1 cellular context compared by ENCODE assay signal in the genomic region with DNA sequence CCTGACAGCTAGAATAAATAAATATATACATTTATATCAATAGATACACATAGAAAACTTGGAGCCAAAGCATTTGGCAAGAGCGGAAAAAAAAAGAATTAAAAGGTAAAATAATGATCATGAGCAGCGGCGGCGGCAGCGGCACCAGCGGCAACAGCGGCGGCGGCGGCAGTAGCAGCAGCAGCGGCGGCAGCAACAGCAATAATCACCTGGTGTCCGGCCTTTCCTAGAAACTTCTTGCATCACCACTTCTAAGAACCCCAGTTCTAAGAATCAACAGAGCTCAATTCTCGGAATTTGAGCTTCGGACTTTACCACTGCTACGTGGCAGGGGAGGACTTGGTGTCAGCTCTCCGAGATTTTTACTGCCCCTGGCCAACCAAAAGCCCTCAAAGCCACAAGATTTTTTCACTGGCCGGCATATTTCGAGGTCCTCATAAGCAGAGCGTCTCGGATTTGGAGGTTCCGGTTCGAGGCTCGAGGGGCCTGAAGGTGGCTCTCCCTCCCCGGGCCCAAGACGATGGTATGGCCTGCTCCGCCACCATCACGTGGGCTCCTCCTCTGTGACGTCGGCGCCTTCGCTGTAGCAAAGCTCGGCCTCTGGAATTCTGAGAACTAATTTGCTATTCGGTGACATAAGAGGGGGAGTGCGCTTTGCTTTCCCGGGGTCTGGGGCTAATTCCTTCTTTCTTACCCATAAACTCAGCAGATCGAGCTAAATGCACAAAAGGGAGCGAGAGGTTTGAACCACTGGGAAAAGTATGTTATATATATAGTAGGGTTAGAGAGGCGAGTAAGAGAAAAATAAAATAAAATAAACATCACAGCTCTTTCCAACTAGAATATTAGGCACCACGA.
TF ChIP-seq lines count a peak whose summit lies in the region.

A gene (minus strand): TSS at position 268 of the 858 bp plus-strand sequence. CDS start 11,775 bp downstream, outside the sequence.

TF ChIP-seq in HEK293, 187 proteins besides CTCF, POLR2A, EP300 and RAD21 (continued from another document):
- TF ChIP-seq, protein P1, sequence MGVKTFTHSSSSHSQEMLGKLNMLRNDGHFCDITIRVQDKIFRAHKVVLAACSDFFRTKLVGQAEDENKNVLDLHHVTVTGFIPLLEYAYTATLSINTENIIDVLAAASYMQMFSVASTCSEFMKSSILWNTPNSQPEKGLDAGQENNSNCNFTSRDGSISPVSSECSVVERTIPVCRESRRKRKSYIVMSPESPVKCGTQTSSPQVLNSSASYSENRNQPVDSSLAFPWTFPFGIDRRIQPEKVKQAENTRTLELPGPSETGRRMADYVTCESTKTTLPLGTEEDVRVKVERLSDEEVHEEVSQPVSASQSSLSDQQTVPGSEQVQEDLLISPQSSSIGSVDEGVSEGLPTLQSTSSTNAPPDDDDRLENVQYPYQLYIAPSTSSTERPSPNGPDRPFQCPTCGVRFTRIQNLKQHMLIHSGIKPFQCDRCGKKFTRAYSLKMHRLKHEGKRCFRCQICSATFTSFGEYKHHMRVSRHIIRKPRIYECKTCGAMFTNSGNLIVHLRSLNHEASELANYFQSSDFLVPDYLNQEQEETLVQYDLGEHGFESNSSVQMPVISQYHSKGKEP (tag by site-specific recombination; IDR thresholded peaks at IDR 0.05): peak; percentile 95
- TF ChIP-seq ZSCAN16 (tag by site-specific recombination; IDR thresholded peaks at IDR 0.05) (no peak), SP3 (tag by site-specific recombination; IDR thresholded peaks at IDR 0.05) (no peak), ZNF629 (tag by site-specific recombination; IDR thresholded peaks at IDR 0.05) (peak; percentile 97), SP7 (tag by site-specific recombination; IDR thresholded peaks at IDR 0.05) (peak; percentile 67), KLF10 (tag by site-specific recombination; IDR thresholded peaks at IDR 0.05) (peak; percentile 76; the same call in 1 of the 2 replicates), ZSCAN30 (tag by site-specific recombination; IDR thresholded peaks at IDR 0.05) (peak; percentile 67; the same call in 1 of the 2 replicates), ZNF600 (tag by site-specific recombination; IDR thresholded peaks at IDR 0.05) (no peak), ZNF211 (tag by site-specific recombination; IDR thresholded peaks at IDR 0.05; ENCODE audit: low read depth) (no peak), ZBTB21 (tag by site-specific recombination; IDR thresholded peaks at IDR 0.05) (peak; percentile 89), ZNF146 (tag by site-specific recombination; IDR thresholded peaks at IDR 0.05) (no peak; the same call in 1 of the 2 replicates), MZF1 (tag by site-specific recombination; IDR thresholded peaks at IDR 0.05; ENCODE audit: borderline replicate concordance) (no peak), ZNF433 (tag by site-specific recombination; IDR thresholded peaks at IDR 0.05; ENCODE audit: low read depth) (no peak), ZNF777 (tag by site-specific recombination; IDR thresholded peaks at IDR 0.05; ENCODE audit: borderline replicate concordance) (no peak), MEIS1 (CRISPR knock-in tag; IDR thresholded peaks at IDR 0.05; ENCODE audit: borderline replicate concordance) (no peak), IKZF3 (tag by site-specific recombination; IDR thresholded peaks at IDR 0.05) (peak; percentile 87), ZNF366 (tag by site-specific recombination; conservative IDR thresholded peaks at IDR 0.05) (peak; percentile 61), TCF7L2 (IDR thresholded peaks at IDR 0.05; ENCODE audit: borderline replicate concordance, low read depth, low read length) (peak; percentile 58; the same call in 1 of the 2 replicates), ZNF350 (tag by site-specific recombination; IDR thresholded peaks at IDR 0.05) (no peak), ZNF394 (tag by site-specific recombination; IDR thresholded peaks at IDR 0.05; ENCODE audit: borderline replicate concordance) (0 out of 2 replicates have a peak, but pooled peaks have one; percentile 39), ZNF473 (tag by site-specific recombination; IDR thresholded peaks at IDR 0.05) (no peak), ZBTB7A (tag by site-specific recombination; IDR thresholded peaks at IDR 0.05; ENCODE audit: low read depth) (no peak), ZNF530 (tag by site-specific recombination; IDR thresholded peaks at IDR 0.05; ENCODE audit: low read depth) (no peak), ZNF843 (tag by site-specific recombination; IDR thresholded peaks at IDR 0.05) (0 out of 2 replicates have a peak, but pooled peaks have one; percentile 23), GLIS1 (tag by site-specific recombination; IDR thresholded peaks at IDR 0.05) (no peak), ZNF747 (tag by site-specific recombination; IDR thresholded peaks at IDR 0.05) (no peak), ZNF426 (tag by site-specific recombination; IDR thresholded peaks at IDR 0.05) (no peak), ZNF341 (tag by site-specific recombination; IDR thresholded peaks at IDR 0.05; ENCODE audit: low read depth) (peak; percentile 93), GLI4 (tag by site-specific recombination; IDR thresholded peaks at IDR 0.05) (no peak), ZNF140 (tag by site-specific recombination; IDR thresholded peaks at IDR 0.05) (no peak), SCRT2 (tag by site-specific recombination; IDR thresholded peaks at IDR 0.05) (peak; percentile 85), ZNF549 (tag by site-specific recombination; IDR thresholded peaks at IDR 0.05) (no peak), ZNF155 (tag by site-specific recombination; IDR thresholded peaks at IDR 0.05) (no peak), ZNF660 (tag by site-specific recombination; IDR thresholded peaks at IDR 0.05) (peak; percentile 90; the same call in 1 of the 2 replicates), ZNF514 (tag by site-specific recombination; IDR thresholded peaks at IDR 0.05) (no peak), ZNF174 (tag by site-specific recombination; IDR thresholded peaks at IDR 0.05) (no peak), ZNF830 (tag by site-specific recombination; IDR thresholded peaks at IDR 0.05; ENCODE audit: low read depth) (no peak), ZNF707 (tag by site-specific recombination; IDR thresholded peaks at IDR 0.05) (no peak), ZNF501 (tag by site-specific recombination; IDR thresholded peaks at IDR 0.05) (0 out of 2 replicates have a peak, but pooled peaks have one; percentile 16), ZNF837 (tag by site-specific recombination; IDR thresholded peaks at IDR 0.05) (no peak), ZNF560 (tag by site-specific recombination; IDR thresholded peaks at IDR 0.05; ENCODE audit: borderline replicate concordance) (0 out of 2 replicates have a peak, but pooled peaks have one; percentile 28), ZNF548 (tag by site-specific recombination; IDR thresholded peaks at IDR 0.05) (no peak), ZEB2 (tag by site-specific recombination; IDR thresholded peaks at IDR 0.05) (peak; percentile 67), ZFP69B (tag by site-specific recombination; IDR thresholded peaks at IDR 0.05) (0 out of 2 replicates have a peak, but pooled peaks have one; percentile 36), ZBTB1 (tag by site-specific recombination; IDR thresholded peaks at IDR 0.05) (no peak), BCL11B (tag by site-specific recombination; IDR thresholded peaks at IDR 0.05; ENCODE audit: low read depth) (0 out of 2 replicates have a peak, but pooled peaks have one; percentile 20), ZNF48 (tag by site-specific recombination; IDR thresholded peaks at IDR 0.05) (no peak)
- TF ChIP-seq, protein P2, sequence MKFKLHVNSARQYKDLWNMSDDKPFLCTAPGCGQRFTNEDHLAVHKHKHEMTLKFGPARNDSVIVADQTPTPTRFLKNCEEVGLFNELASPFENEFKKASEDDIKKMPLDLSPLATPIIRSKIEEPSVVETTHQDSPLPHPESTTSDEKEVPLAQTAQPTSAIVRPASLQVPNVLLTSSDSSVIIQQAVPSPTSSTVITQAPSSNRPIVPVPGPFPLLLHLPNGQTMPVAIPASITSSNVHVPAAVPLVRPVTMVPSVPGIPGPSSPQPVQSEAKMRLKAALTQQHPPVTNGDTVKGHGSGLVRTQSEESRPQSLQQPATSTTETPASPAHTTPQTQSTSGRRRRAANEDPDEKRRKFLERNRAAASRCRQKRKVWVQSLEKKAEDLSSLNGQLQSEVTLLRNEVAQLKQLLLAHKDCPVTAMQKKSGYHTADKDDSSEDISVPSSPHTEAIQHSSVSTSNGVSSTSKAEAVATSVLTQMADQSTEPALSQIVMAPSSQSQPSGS (tag by site-specific recombination; IDR thresholded peaks at IDR 0.05; ENCODE audit: low read depth): peak; percentile 61
- TF ChIP-seq, protein P3, sequence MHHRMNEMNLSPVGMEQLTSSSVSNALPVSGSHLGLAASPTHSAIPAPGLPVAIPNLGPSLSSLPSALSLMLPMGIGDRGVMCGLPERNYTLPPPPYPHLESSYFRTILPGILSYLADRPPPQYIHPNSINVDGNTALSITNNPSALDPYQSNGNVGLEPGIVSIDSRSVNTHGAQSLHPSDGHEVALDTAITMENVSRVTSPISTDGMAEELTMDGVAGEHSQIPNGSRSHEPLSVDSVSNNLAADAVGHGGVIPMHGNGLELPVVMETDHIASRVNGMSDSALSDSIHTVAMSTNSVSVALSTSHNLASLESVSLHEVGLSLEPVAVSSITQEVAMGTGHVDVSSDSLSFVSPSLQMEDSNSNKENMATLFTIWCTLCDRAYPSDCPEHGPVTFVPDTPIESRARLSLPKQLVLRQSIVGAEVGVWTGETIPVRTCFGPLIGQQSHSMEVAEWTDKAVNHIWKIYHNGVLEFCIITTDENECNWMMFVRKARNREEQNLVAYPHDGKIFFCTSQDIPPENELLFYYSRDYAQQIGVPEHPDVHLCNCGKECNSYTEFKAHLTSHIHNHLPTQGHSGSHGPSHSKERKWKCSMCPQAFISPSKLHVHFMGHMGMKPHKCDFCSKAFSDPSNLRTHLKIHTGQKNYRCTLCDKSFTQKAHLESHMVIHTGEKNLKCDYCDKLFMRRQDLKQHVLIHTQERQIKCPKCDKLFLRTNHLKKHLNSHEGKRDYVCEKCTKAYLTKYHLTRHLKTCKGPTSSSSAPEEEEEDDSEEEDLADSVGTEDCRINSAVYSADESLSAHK (tag by site-specific recombination; IDR thresholded peaks at IDR 0.05): peak; percentile 50
- TF ChIP-seq, protein P4, sequence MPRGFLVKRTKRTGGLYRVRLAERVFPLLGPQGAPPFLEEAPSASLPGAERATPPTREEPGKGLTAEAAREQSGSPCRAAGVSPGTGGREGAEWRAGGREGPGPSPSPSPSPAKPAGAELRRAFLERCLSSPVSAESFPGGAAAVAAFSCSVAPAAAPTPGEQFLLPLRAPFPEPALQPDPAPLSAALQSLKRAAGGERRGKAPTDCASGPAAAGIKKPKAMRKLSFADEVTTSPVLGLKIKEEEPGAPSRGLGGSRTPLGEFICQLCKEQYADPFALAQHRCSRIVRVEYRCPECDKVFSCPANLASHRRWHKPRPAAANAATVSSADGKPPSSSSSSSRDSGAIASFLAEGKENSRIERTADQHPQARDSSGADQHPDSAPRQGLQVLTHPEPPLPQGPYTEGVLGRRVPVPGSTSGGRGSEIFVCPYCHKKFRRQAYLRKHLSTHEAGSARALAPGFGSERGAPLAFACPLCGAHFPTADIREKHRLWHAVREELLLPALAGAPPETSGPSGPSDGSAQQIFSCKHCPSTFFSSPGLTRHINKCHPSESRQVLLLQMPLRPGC (tag by site-specific recombination; IDR thresholded peaks at IDR 0.05): peak; percentile 24; the same call in 1 of the 2 replicates
- TF ChIP-seq, protein P5, sequence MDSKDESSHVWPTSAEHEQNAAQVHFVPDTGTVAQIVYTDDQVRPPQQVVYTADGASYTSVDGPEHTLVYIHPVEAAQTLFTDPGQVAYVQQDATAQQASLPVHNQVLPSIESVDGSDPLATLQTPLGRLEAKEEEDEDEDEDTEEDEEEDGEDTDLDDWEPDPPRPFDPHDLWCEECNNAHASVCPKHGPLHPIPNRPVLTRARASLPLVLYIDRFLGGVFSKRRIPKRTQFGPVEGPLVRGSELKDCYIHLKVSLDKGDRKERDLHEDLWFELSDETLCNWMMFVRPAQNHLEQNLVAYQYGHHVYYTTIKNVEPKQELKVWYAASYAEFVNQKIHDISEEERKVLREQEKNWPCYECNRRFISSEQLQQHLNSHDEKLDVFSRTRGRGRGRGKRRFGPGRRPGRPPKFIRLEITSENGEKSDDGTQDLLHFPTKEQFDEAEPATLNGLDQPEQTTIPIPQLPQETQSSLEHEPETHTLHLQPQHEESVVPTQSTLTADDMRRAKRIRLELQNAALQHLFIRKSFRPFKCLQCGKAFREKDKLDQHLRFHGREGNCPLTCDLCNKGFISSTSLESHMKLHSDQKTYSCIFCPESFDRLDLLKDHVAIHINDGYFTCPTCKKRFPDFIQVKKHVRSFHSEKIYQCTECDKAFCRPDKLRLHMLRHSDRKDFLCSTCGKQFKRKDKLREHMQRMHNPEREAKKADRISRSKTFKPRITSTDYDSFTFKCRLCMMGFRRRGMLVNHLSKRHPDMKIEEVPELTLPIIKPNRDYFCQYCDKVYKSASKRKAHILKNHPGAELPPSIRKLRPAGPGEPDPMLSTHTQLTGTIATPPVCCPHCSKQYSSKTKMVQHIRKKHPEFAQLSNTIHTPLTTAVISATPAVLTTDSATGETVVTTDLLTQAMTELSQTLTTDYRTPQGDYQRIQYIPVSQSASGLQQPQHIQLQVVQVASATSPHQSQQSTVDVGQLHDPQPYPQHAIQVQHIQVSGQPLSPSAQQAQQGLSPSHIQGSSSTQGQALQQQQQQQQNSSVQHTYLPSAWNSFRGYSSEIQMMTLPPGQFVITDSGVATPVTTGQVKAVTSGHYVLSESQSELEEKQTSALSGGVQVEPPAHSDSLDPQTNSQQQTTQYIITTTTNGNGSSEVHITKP (tag by site-specific recombination; IDR thresholded peaks at IDR 0.05): peak; percentile 100
- TF ChIP-seq, protein P6, sequence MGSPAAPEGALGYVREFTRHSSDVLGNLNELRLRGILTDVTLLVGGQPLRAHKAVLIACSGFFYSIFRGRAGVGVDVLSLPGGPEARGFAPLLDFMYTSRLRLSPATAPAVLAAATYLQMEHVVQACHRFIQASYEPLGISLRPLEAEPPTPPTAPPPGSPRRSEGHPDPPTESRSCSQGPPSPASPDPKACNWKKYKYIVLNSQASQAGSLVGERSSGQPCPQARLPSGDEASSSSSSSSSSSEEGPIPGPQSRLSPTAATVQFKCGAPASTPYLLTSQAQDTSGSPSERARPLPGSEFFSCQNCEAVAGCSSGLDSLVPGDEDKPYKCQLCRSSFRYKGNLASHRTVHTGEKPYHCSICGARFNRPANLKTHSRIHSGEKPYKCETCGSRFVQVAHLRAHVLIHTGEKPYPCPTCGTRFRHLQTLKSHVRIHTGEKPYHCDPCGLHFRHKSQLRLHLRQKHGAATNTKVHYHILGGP (tag by site-specific recombination; IDR thresholded peaks at IDR 0.05): peak; percentile 98
